1 cellular context compared by ENCODE assay signal in genomic region chr1:26726784-26727183, GRCh38.
TF ChIP-seq lines count a peak whose summit lies in the region.

No MANE protein-coding gene starts in this region.

TF ChIP-seq in WTC11, 78 proteins besides CTCF, POLR2A, EP300 and RAD21 (continued from another document):
- TF ChIP-seq IRF1 (CRISPR knock-in tag; IDR thresholded peaks at IDR 0.05) (no peak), OVOL2 (CRISPR knock-in tag; IDR thresholded peaks at IDR 0.05; ENCODE audit: borderline replicate concordance) (no peak)
- TF ChIP-seq, protein P1, sequence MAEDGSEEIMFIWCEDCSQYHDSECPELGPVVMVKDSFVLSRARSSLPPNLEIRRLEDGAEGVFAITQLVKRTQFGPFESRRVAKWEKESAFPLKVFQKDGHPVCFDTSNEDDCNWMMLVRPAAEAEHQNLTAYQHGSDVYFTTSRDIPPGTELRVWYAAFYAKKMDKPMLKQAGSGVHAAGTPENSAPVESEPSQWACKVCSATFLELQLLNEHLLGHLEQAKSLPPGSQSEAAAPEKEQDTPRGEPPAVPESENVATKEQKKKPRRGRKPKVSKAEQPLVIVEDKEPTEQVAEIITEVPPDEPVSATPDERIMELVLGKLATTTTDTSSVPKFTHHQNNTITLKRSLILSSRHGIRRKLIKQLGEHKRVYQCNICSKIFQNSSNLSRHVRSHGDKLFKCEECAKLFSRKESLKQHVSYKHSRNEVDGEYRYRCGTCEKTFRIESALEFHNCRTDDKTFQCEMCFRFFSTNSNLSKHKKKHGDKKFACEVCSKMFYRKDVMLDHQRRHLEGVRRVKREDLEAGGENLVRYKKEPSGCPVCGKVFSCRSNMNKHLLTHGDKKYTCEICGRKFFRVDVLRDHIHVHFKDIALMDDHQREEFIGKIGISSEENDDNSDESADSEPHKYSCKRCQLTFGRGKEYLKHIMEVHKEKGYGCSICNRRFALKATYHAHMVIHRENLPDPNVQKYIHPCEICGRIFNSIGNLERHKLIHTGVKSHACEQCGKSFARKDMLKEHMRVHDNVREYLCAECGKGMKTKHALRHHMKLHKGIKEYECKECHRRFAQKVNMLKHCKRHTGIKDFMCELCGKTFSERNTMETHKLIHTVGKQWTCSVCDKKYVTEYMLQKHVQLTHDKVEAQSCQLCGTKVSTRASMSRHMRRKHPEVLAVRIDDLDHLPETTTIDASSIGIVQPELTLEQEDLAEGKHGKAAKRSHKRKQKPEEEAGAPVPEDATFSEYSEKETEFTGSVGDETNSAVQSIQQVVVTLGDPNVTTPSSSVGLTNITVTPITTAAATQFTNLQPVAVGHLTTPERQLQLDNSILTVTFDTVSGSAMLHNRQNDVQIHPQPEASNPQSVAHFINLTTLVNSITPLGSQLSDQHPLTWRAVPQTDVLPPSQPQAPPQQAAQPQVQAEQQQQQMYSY (CRISPR knock-in tag; IDR thresholded peaks at IDR 0.05), result no peak
